ENCODE assay signal across 8 cellular contexts in the genomic region with DNA sequence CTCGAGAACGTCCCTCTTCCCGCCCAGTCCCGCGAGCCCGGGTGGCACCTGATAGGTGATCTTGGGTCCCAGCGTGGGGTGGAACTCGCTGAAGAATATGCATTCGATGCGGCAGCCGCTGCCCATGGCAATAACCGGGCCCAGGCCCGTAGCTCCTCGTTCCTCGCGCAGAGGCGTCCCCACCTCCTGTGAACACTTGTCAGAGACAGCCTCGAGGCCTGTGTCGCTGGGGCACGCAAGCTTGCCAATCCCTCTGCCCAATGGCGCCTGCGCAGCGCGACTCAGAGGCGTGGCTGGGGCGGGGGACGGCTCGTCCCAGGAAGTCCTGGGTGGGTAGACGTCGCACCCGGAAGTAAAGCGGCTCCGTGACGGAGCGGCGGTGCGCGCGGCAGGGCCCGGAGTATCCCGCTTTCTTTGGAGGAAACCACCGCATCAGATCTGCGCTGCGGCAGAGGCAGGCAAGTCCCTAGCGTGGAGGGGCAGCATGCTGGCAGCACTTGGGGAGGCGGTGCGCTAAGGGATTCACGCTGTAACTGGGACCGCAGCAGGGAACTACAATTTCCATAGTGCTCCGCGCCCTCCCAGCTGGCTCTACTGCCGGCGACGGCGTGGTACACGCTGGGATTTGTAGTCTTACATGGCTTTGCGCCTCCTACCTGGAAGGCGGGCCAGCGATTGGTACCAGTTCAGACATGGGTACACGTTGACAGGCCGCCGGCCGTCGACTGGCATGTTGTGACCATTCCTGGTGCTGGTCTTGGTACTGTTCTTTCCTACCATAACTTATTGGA. TPM values are rescaled to one million over a fixed set of nuclear protein-coding genes. Genes with fewer than 3 reads are reported as not detected.
DNase-seq lines count a peak whose midpoint lies in the region; ATAC-seq lines count a peak whose summit lies in the region.

A gene with protein sequence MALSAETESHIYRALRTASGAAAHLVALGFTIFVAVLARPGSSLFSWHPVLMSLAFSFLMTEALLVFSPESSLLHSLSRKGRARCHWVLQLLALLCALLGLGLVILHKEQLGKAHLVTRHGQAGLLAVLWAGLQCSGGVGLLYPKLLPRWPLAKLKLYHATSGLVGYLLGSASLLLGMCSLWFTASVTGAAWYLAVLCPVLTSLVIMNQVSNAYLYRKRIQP (plus strand): TSS at position 336 of the 791 bp plus-strand sequence. CDS start 572 bp downstream, outside the sequence.
A gene (minus strand): TSS at position 249 of the 791 bp plus-strand sequence. CDS start 123 bp downstream, at position 126.

- DNase-seq in AG20443 (ENCODE audit: low spot score) (peak; percentile 97), NCI-H460 (ENCODE audit: extremely low read depth, low read depth) (peak; percentile 88), cerebellar cortex (ENCODE audit: low spot score) (peak; percentile 96), islet precursor cell (peak; percentile 98)
- DNase-seq in activated CD4-positive, CD25-positive, alpha-beta regulatory T cell treated with anti-CD3 and anti-CD28 coated beads, Interleukin-2, amount 50 U/mL, for 72 hours = peak; percentile 99
- peak; percentile 99 for DNase-seq in stimulated activated CD4-positive, alpha-beta T cell treated with anti-CD3 and anti-CD28 coated beads, Interleukin-12 subunit alpha, Interleukin-12 subunit beta, amount 100 ng/mL, for 4 hours

- ATAC-seq in GM19043 (IDR thresholded peaks at IDR 0.05; ENCODE audit: low read depth, unreplicated experiment) = peak; percentile 86
- peak; percentile 89 for ATAC-seq in HG03354 (IDR thresholded peaks at IDR 0.05; ENCODE audit: poor library complexity, severe bottlenecking, unreplicated experiment)

RNA-seq across cellular contexts. Expression of the first gene that starts in this region (rescaled TPM):
- total RNA-seq in NCI-H460 (2014; rRNA removed; shearing (Covaris generic)) = 8.3 and 8.9 TPM in 2 replicates
- 28.8 and 56.3 TPM in 2 replicates for polyA plus RNA-seq in NCI-H460 (2014; cell fraction: nucleus; rRNA removed)

RNA-seq across cellular contexts. Expression of the second gene that starts in this region (rescaled TPM):
- total RNA-seq in NCI-H460 (2014; rRNA removed; shearing (Covaris generic)) = 16.8 and 17.3 TPM in 2 replicates
- 61.6 and 61.8 TPM in 2 replicates for polyA plus RNA-seq in NCI-H460 (2014; cell fraction: nucleus; rRNA removed)

Comparison
In these comparisons a context has a peak if more than half of its experiments do, and no peak if none do; other contexts are left out.
1. Peak in every context shown above with its lines: DNase-seq and ATAC-seq.